In genomic region chr3:191170097-191170496, GRCh38 we compare ENCODE assay signal across 24 cellular contexts.
DNase-seq lines count a peak whose midpoint lies in the region; ATAC-seq and TF ChIP-seq lines count a peak whose summit lies in the region.
"Had no signal": no experiment of that assay in that cellular context is flagged by ENCODE, and none has a peak within 500 bp of the region (broad histone marks: within the 10 kb centered on the region; RNA-seq: fewer than 3 reads in every experiment).

No MANE protein-coding gene starts in this region.

- H3K9me3 Mint-ChIP-seq in stimulated activated effector memory CD8-positive, alpha-beta T cell treated with anti-CD3 and anti-CD28 coated beads, Interleukin-12 subunit alpha, Interleukin-12 subunit beta, amount 100 ng/mL, for 72 hours: no peaks in the 10 kb centered on the region
- H3K9me3 Mint-ChIP-seq: activated B cell treated with CpG ODN at 0.5 μM for 24 hours, brain had no signal

- H3K36me3 Mint-ChIP-seq in stimulated activated effector memory CD8-positive, alpha-beta T cell treated with anti-CD3 and anti-CD28 coated beads, Interleukin-12 subunit alpha, Interleukin-12 subunit beta, amount 100 ng/mL, for 72 hours: no peaks in the 10 kb centered on the region
- H3K36me3 Mint-ChIP-seq: activated CD8-positive, alpha-beta memory T cell treated with anti-CD3 and anti-CD28 coated beads, Interleukin-2, amount 10 ng/mL, durations not matched to agents 7 days and 5 days; brain; naive thymus-derived CD4-positive, alpha-beta T cell had no signal

- no peak overlapping the region for H3K27ac ChIP-seq in RWPE1
- H3K27ac ChIP-seq: thoracic aorta, uterus had no signal

- no peak for TF ChIP-seq CTCF in RWPE1 (conservative IDR thresholded peaks at IDR 0.05; ENCODE audit: low read depth)

- CTCF ChIA-PET in RWPE1 (lab: Yijun Ruan, JAX): no interaction called here

- POLR2A ChIA-PET in RWPE1 (lab: Yijun Ruan, JAX; ENCODE audit: low non-redundant PET): no interaction called here

- DNase-seq in hepatic stellate cell (ENCODE audit: low spot score) (peak; percentile 2), RWPE1 (ENCODE audit: low spot score) (no peak)
- no peak for DNase-seq in stimulated activated effector memory CD8-positive, alpha-beta T cell treated with anti-CD3 and anti-CD28 coated beads, Interleukin-12 subunit alpha, Interleukin-12 subunit beta, amount 100 ng/mL, for 72 hours (ENCODE audit: low spot score in 2 of 2)
- DNase-seq: activated B cell treated with CpG ODN at 0.5 μM for 24 hours; activated CD4-positive, alpha-beta T cell treated with anti-CD3 and anti-CD28 coated beads, Interleukin-2, amount 50 U/mL, for 1 hour; activated CD8-positive, alpha-beta memory T cell treated with anti-CD3 and anti-CD28 coated beads, Interleukin-2, amount 10 ng/mL, durations not matched to agents 7 days and 5 days; activated T-cell treated with anti-CD3 and anti-CD28 coated beads, Interleukin-2, amount 50 U/mL, for 48 hours; EL; H7; midbrain; naive thymus-derived CD4-positive, alpha-beta T cell; NCI-H1694; NCI-H524; NK-92 treated with Interleukin-12 subunit alpha and Interleukin-12 subunit beta, amount 100 ng/mL, for 24 hours; nucleus accumbens; T-helper 1 cell; uterus had no signal

- H3K4me1 Mint-ChIP-seq in stimulated activated effector memory CD8-positive, alpha-beta T cell treated with anti-CD3 and anti-CD28 coated beads, Interleukin-12 subunit alpha, Interleukin-12 subunit beta, amount 100 ng/mL, for 72 hours: no peaks in the 10 kb centered on the region
- H3K4me1 Mint-ChIP-seq: activated CD8-positive, alpha-beta memory T cell treated with anti-CD3 and anti-CD28 coated beads, Interleukin-2, amount 10 ng/mL, durations not matched to agents 7 days and 5 days; naive thymus-derived CD4-positive, alpha-beta T cell had no signal

- ATAC-seq in GM18867 (IDR thresholded peaks at IDR 0.05; ENCODE audit: unreplicated experiment): peak; percentile 76
- ATAC-seq in GM21619 (IDR thresholded peaks at IDR 0.05; ENCODE audit: unreplicated experiment): peak; percentile 85
- ATAC-seq in HG03378 (IDR thresholded peaks at IDR 0.05; ENCODE audit: unreplicated experiment): peak; percentile 55
- no peak for ATAC-seq in HG02610 (IDR thresholded peaks at IDR 0.05; ENCODE audit: unreplicated experiment)
- no peak for ATAC-seq in stimulated activated effector memory CD8-positive, alpha-beta T cell treated with anti-CD3 and anti-CD28 coated beads, Interleukin-12 subunit alpha, Interleukin-12 subunit beta, amount 100 ng/mL, for 72 hours
- ATAC-seq: activated CD8-positive, alpha-beta memory T cell treated with anti-CD3 and anti-CD28 coated beads, Interleukin-2, amount 10 ng/mL, durations not matched to agents 7 days and 5 days; naive thymus-derived CD4-positive, alpha-beta T cell had no signal

- H3K27ac Mint-ChIP-seq in stimulated activated effector memory CD8-positive, alpha-beta T cell treated with anti-CD3 and anti-CD28 coated beads, Interleukin-12 subunit alpha, Interleukin-12 subunit beta, amount 100 ng/mL, for 72 hours: no peak overlapping the region
- H3K27ac Mint-ChIP-seq: activated B cell treated with CpG ODN at 0.5 μM for 24 hours; activated CD8-positive, alpha-beta memory T cell treated with anti-CD3 and anti-CD28 coated beads, Interleukin-2, amount 10 ng/mL, durations not matched to agents 7 days and 5 days; naive thymus-derived CD4-positive, alpha-beta T cell; stimulated activated naive CD8-positive, alpha-beta T cell treated with anti-CD3 and anti-CD28 coated beads, Interleukin-15, Interleukin-2, amounts not matched to agents 100 ng/mL and 50 ng/mL, for 24 hours had no signal

- H3K4me3 Mint-ChIP-seq in stimulated activated effector memory CD8-positive, alpha-beta T cell treated with anti-CD3 and anti-CD28 coated beads, Interleukin-12 subunit alpha, Interleukin-12 subunit beta, amount 100 ng/mL, for 72 hours: no peak overlapping the region
- H3K4me3 Mint-ChIP-seq: activated B cell treated with CpG ODN at 0.5 μM for 24 hours; activated CD8-positive, alpha-beta memory T cell treated with anti-CD3 and anti-CD28 coated beads, Interleukin-2, amount 10 ng/mL, durations not matched to agents 7 days and 5 days; brain; naive thymus-derived CD4-positive, alpha-beta T cell; stimulated activated naive CD8-positive, alpha-beta T cell treated with anti-CD3 and anti-CD28 coated beads, Interleukin-15, Interleukin-2, amounts not matched to agents 100 ng/mL and 50 ng/mL, for 24 hours had no signal

Comparison
In these comparisons a context has a peak if more than half of its experiments do, and no peak if none do; other contexts are left out.
1. ATAC-seq: peak in GM18867 (single experiment), GM21619 (single experiment) and HG03378 (single experiment); none in HG02610 (single experiment) and stimulated activated effector memory CD8-positive, alpha-beta T cell treated with anti-CD3 and anti-CD28 coated beads, Interleukin-12 subunit alpha, Interleukin-12 subunit beta, amount 100 ng/mL, for 72 hours (single experiment).